In the genomic region with DNA sequence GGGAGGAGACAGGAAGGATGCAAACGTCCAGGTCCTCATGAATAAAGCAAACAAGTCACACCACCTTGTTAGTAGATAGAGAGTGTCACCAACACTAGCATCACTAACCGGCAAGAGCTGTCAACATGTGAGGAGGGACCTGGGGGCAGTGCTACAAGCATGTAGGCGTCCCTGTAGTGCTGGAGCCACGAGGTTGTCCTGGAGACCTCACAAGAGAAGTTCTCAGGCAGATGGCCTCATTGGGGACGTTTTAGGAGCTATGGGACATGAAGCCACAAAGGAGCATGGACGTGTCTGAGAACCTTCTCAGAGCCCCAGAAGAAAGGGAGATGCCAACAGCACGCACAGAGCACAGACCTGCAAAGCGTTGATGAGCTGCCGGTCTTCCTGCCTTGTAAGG, we compare ENCODE assay signal across 1 cellular context.
TF ChIP-seq lines count a peak whose summit lies in the region.

No MANE protein-coding gene starts in this region.

TF ChIP-seq in H1, 55 proteins besides CTCF, POLR2A, EP300 and RAD21:
- TF ChIP-seq KDM4A (IDR thresholded peaks at IDR 0.05; ENCODE audit: low read depth, low read length, severe bottlenecking) (no peak), USF2 (IDR thresholded peaks at IDR 0.05; ENCODE audit: low read length) (no peak), TEAD4 (IDR thresholded peaks at IDR 0.05; ENCODE audit: low read depth, low read length) (no peak), ATF2 (IDR thresholded peaks at IDR 0.05; ENCODE audit: low read length) (no peak)
